20 cellular contexts compared by ENCODE assay signal in genomic region chr7:15085361-15085760, GRCh38.
DNase-seq lines count a peak whose midpoint lies in the region; ATAC-seq lines count a peak whose summit lies in the region.
"Had no signal": no experiment of that assay in that cellular context is flagged by ENCODE, and none has a peak within 500 bp of the region (broad histone marks: within the 10 kb centered on the region; RNA-seq: fewer than 3 reads in every experiment).

No MANE protein-coding gene starts in this region.

- in situ Hi-C loops in GM23248 (cut with MboI) = no loop called here

- H3K4me3 ChIP-seq in SK-N-MC (peak overlapping the region; percentile 64), GM23248 (no peak overlapping the region)
- H3K4me3 ChIP-seq: BLaER1 treated with 17β-estradiol and CSF1 and Interleukin-3, amounts not matched to agents 10 nM and 100 nM; HAP-1; MG63 had no signal

- H3K4me2 ChIP-seq in GM23248 (ENCODE audit: unreplicated experiment) = no peak overlapping the region
- H3K4me2 ChIP-seq: BLaER1 treated with 17β-estradiol and CSF1 and Interleukin-3, amounts not matched to agents 10 nM and 100 nM had no signal

- ATAC-seq in HG03280 (IDR thresholded peaks at IDR 0.05; ENCODE audit: unreplicated experiment) = no peak
- ATAC-seq: SK-N-SH treated with all-trans-retinoic acid at 6 μM for 48 hours had no signal

- DNase-seq in DMS53 (lab: John Stamatoyannopoulos, UW) = peak; percentile 41
- DNase-seq in DMS53 treated with DMSO at 0.1 percent for 48 hours (lab: John Stamatoyannopoulos, UW; ENCODE audit: unreplicated experiment) = no peak
- DNase-seq in SK-N-MC (ENCODE audit: low read depth, low spot score) = no peak
- peak; percentile 58 for DNase-seq in kidney tubule cell (ENCODE audit: low spot score)
- no peak for DNase-seq in SHP77 (lab: John Stamatoyannopoulos, UW)
- no peak for DNase-seq in GM23248
- DNase-seq in activated CD4-positive, CD25-positive, alpha-beta regulatory T cell (lab: John Stamatoyannopoulos, UW) = no peak
- DNase-seq: DMS79 treated with DMSO at 0.1 percent for 48 hours, Kasumi-1, MG63, NCI-H1048, NCI-H1436, NCI-H1930, NCI-H2171, SHP77 treated with DMSO at 0.1 percent for 48 hours had no signal

- H3K36me3 ChIP-seq in SK-N-MC (ENCODE audit: insufficient read depth, low read length) (no peaks in the 10 kb centered on the region), GM23248 (ENCODE audit: low read depth) (no peaks in the 10 kb centered on the region)
- H3K36me3 ChIP-seq: BLaER1 treated with 17β-estradiol and CSF1 and Interleukin-3, amounts not matched to agents 10 nM and 100 nM; HAP-1; MG63 had no signal

- no peaks in the 10 kb centered on the region for H3K9me2 ChIP-seq in GM23248 (ENCODE audit: insufficient read depth)

- peak overlapping the region; percentile 98 for H3K27ac ChIP-seq in SK-N-MC
- no peak overlapping the region for H3K27ac ChIP-seq in GM23248
- H3K27ac ChIP-seq: 22Rv1; BLaER1 treated with 17β-estradiol and CSF1 and Interleukin-3, amounts not matched to agents 10 nM and 100 nM had no signal

- H2AFZ ChIP-seq in GM23248 = no peak overlapping the region

- H3K79me2 ChIP-seq in GM23248 (ENCODE audit: insufficient read depth) = no peaks in the 10 kb centered on the region

- H3K4me1 ChIP-seq in GM23248 (ENCODE audit: insufficient read depth) = peaks cover 27% of the 10 kb centered on the region
- H3K4me1 ChIP-seq: BLaER1 treated with 17β-estradiol and CSF1 and Interleukin-3, amounts not matched to agents 10 nM and 100 nM; HAP-1 had no signal

- H4K20me1 ChIP-seq in GM23248 (ENCODE audit: insufficient read depth) = no peaks in the 10 kb centered on the region
- H4K20me1 ChIP-seq: BLaER1 treated with 17β-estradiol and CSF1 and Interleukin-3, amounts not matched to agents 10 nM and 100 nM had no signal

- no peaks in the 10 kb centered on the region for H3K27me3 ChIP-seq in GM23248 (replicated peaks; ENCODE audit: insufficient read depth)
- H3K27me3 ChIP-seq: BLaER1 treated with 17β-estradiol and CSF1 and Interleukin-3, amounts not matched to agents 10 nM and 100 nM; MG63 had no signal

- H3F3A ChIP-seq in GM23248 (ENCODE audit: insufficient read depth) = peaks cover 24% of the 10 kb centered on the region

- H3K9me3 ChIP-seq in SK-N-MC (ENCODE audit: low read depth, low read length) (no peaks in the 10 kb centered on the region), GM23248 (ENCODE audit: low read depth) (no peaks in the 10 kb centered on the region)
- H3K9me3 ChIP-seq: HAP-1, MG63 had no signal

- peak overlapping the region; percentile 35 for H3K9ac ChIP-seq in SK-N-MC (ENCODE audit: insufficient read length)
- H3K9ac ChIP-seq in GM23248 = no peak overlapping the region
- H3K9ac ChIP-seq: BLaER1 treated with 17β-estradiol and CSF1 and Interleukin-3, amounts not matched to agents 10 nM and 100 nM had no signal

Comparison
In these comparisons a context has a peak if more than half of its experiments do, and no peak if none do; other contexts are left out.
1. DNase-seq: peak in DMS53 (single experiment) and kidney tubule cell (single experiment); none in DMS53 treated with DMSO at 0.1 percent for 48 hours (single experiment), SK-N-MC (single experiment), SHP77 (0 of 2), GM23248 (single experiment) and activated CD4-positive, CD25-positive, alpha-beta regulatory T cell (0 of 4).